ENCODE assay signal across 1 cellular context in genomic region chr3:66504761-66505641, GRCh38.
TF ChIP-seq lines count a peak whose summit lies in the region.

No MANE protein-coding gene starts in this region.

TF ChIP-seq in HepG2, 621 proteins besides CTCF, POLR2A, EP300 and RAD21 (continues in another document):
- peak; percentile 22; the same call in 1 of the 2 replicates for TF ChIP-seq ZBTB21 (CRISPR knock-in tag; IDR thresholded peaks at IDR 0.05)
- no peak for TF ChIP-seq PCBP2 (optimal IDR thresholded peaks at IDR 0.05; ENCODE audit: low read depth, low read length, poor library complexity, severe bottlenecking)
- TF ChIP-seq ISX (CRISPR knock-in tag; conservative IDR thresholded peaks at IDR 0.05), result no peak
- TF ChIP-seq ZMYM3 (CRISPR knock-in tag; IDR thresholded peaks at IDR 0.05), result no peak
- no peak for TF ChIP-seq ZBTB3 (CRISPR knock-in tag; IDR thresholded peaks at IDR 0.05; ENCODE audit: borderline replicate concordance, low read depth)
- no peak for TF ChIP-seq MYNN (CRISPR knock-in tag; IDR thresholded peaks at IDR 0.05; ENCODE audit: low read depth)
- peak; percentile 60 for TF ChIP-seq HNF1A (IDR thresholded peaks at IDR 0.05; ENCODE audit: low read depth)
- TF ChIP-seq HNF1A (CRISPR knock-in tag; IDR thresholded peaks at IDR 0.05; ENCODE audit: borderline replicate concordance), result no peak
- no peak for TF ChIP-seq ZNF337 (CRISPR knock-in tag; IDR thresholded peaks at IDR 0.05; ENCODE audit: borderline replicate concordance, low read depth)
- TF ChIP-seq MED1 (CRISPR knock-in tag; IDR thresholded peaks at IDR 0.05), result 0 out of 2 replicates have a peak, but pooled peaks have one; percentile 17
- TF ChIP-seq ZNF577 (CRISPR knock-in tag; IDR thresholded peaks at IDR 0.05; ENCODE audit: borderline replicate concordance, low read depth), result no peak
- TF ChIP-seq, protein P1, sequence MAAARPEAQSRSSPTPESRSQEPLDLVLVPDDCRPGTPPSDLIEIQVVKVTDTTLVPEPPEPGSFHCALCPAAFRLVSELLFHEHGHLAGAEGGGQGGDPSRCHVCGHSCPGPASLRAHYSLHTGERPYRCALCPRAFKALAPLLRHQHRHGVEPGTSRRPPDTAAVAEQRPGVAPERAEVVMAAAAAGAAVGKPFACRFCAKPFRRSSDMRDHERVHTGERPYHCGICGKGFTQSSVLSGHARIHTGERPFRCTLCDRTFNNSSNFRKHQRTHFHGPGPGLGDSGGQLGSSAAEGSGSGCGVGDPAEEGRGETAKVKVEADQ (CRISPR knock-in tag; IDR thresholded peaks at IDR 0.05; ENCODE audit: borderline replicate concordance), result no peak
- no peak for TF ChIP-seq NBN (conservative IDR thresholded peaks at IDR 0.05)
- TF ChIP-seq HNF4A (CRISPR knock-in tag; IDR thresholded peaks at IDR 0.05), result peak; percentile 37; the same call in 1 of the 2 replicates
- TF ChIP-seq PPARG (CRISPR knock-in tag; conservative IDR thresholded peaks at IDR 0.05), result 0 out of 2 replicates have a peak, but pooled peaks have one; percentile 28
- TF ChIP-seq ARID5B (CRISPR knock-in tag; IDR thresholded peaks at IDR 0.05), result 0 out of 2 replicates have a peak, but pooled peaks have one; percentile 21
- TF ChIP-seq SALL1 (CRISPR knock-in tag; IDR thresholded peaks at IDR 0.05), result peak; percentile 41; the same call in 1 of the 2 replicates
- 0 out of 2 replicates have a peak, but pooled peaks have one; percentile 34 for TF ChIP-seq ZNF362 (CRISPR knock-in tag; IDR thresholded peaks at IDR 0.05; ENCODE audit: borderline replicate concordance)
- TF ChIP-seq, protein P2, sequence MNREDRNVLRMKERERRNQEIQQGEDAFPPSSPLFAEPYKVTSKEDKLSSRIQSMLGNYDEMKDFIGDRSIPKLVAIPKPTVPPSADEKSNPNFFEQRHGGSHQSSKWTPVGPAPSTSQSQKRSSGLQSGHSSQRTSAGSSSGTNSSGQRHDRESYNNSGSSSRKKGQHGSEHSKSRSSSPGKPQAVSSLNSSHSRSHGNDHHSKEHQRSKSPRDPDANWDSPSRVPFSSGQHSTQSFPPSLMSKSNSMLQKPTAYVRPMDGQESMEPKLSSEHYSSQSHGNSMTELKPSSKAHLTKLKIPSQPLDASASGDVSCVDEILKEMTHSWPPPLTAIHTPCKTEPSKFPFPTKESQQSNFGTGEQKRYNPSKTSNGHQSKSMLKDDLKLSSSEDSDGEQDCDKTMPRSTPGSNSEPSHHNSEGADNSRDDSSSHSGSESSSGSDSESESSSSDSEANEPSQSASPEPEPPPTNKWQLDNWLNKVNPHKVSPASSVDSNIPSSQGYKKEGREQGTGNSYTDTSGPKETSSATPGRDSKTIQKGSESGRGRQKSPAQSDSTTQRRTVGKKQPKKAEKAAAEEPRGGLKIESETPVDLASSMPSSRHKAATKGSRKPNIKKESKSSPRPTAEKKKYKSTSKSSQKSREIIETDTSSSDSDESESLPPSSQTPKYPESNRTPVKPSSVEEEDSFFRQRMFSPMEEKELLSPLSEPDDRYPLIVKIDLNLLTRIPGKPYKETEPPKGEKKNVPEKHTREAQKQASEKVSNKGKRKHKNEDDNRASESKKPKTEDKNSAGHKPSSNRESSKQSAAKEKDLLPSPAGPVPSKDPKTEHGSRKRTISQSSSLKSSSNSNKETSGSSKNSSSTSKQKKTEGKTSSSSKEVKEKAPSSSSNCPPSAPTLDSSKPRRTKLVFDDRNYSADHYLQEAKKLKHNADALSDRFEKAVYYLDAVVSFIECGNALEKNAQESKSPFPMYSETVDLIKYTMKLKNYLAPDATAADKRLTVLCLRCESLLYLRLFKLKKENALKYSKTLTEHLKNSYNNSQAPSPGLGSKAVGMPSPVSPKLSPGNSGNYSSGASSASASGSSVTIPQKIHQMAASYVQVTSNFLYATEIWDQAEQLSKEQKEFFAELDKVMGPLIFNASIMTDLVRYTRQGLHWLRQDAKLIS (CRISPR knock-in tag; IDR thresholded peaks at IDR 0.05), result no peak
- TF ChIP-seq, protein P3, sequence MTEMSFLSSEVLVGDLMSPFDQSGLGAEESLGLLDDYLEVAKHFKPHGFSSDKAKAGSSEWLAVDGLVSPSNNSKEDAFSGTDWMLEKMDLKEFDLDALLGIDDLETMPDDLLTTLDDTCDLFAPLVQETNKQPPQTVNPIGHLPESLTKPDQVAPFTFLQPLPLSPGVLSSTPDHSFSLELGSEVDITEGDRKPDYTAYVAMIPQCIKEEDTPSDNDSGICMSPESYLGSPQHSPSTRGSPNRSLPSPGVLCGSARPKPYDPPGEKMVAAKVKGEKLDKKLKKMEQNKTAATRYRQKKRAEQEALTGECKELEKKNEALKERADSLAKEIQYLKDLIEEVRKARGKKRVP (CRISPR knock-in tag; IDR thresholded peaks at IDR 0.05), result no peak
- TF ChIP-seq ZNF343 (CRISPR knock-in tag; IDR thresholded peaks at IDR 0.05), result no peak
- TF ChIP-seq GATAD1 (CRISPR knock-in tag; IDR thresholded peaks at IDR 0.05), result no peak
- TF ChIP-seq ZNF33B (CRISPR knock-in tag; IDR thresholded peaks at IDR 0.05), result no peak
- peak; percentile 81 for TF ChIP-seq CEBPB (IDR thresholded peaks at IDR 0.05; ENCODE audit: borderline replicate concordance, low read depth, low read length)
- TF ChIP-seq DPF2 (CRISPR knock-in tag; IDR thresholded peaks at IDR 0.05; ENCODE audit: borderline replicate concordance, low read depth), result 0 out of 2 replicates have a peak, but pooled peaks have one; percentile 23
- TF ChIP-seq PAX8 (CRISPR knock-in tag; IDR thresholded peaks at IDR 0.05; ENCODE audit: borderline replicate concordance), result no peak
- peak; percentile 87 for TF ChIP-seq ZNF652 (CRISPR knock-in tag; IDR thresholded peaks at IDR 0.05; ENCODE audit: borderline replicate concordance, low read depth)
- 0 out of 2 replicates have a peak, but pooled peaks have one; percentile 53 for TF ChIP-seq HNRNPUL1 (IDR thresholded peaks at IDR 0.05; ENCODE audit: low read depth, low read length)
- TF ChIP-seq ZNF121 (CRISPR knock-in tag; IDR thresholded peaks at IDR 0.05), result no peak
- TF ChIP-seq KDM3A (CRISPR knock-in tag; IDR thresholded peaks at IDR 0.05; ENCODE audit: low read depth), result no peak
- no peak for TF ChIP-seq ZNF879 (CRISPR knock-in tag; IDR thresholded peaks at IDR 0.05)
- no peak for TF ChIP-seq PAXIP1 (CRISPR knock-in tag; conservative IDR thresholded peaks at IDR 0.05)
- TF ChIP-seq CREM (IDR thresholded peaks at IDR 0.05), result no peak
- TF ChIP-seq CREM (CRISPR knock-in tag; IDR thresholded peaks at IDR 0.05), result no peak
- peak; percentile 69; the same call in 1 of the 2 replicates for TF ChIP-seq ZNF281 (CRISPR knock-in tag; IDR thresholded peaks at IDR 0.05; ENCODE audit: borderline replicate concordance)
- TF ChIP-seq MAFK (conservative IDR thresholded peaks at IDR 0.05 in 1 of 2, IDR thresholded peaks at IDR 0.05 in 1 of 2; ENCODE audit: low read length in 2 of 2), result 0 out of 4 replicates have a peak, but pooled peaks have one; percentile 11 to 16
- TF ChIP-seq CREB1 (IDR thresholded peaks at IDR 0.05), result peak; percentile 35; the same call in 1 of the 2 replicates
- TF ChIP-seq CREB1 (CRISPR knock-in tag; IDR thresholded peaks at IDR 0.05), result no peak
- TF ChIP-seq GATA4 (IDR thresholded peaks at IDR 0.05; ENCODE audit: borderline replicate concordance, low read depth), result no peak
- no peak for TF ChIP-seq FOXJ3 (CRISPR knock-in tag; IDR thresholded peaks at IDR 0.05; ENCODE audit: borderline replicate concordance)
